ENCODE assay signal across 8 cellular contexts in the genomic region with DNA sequence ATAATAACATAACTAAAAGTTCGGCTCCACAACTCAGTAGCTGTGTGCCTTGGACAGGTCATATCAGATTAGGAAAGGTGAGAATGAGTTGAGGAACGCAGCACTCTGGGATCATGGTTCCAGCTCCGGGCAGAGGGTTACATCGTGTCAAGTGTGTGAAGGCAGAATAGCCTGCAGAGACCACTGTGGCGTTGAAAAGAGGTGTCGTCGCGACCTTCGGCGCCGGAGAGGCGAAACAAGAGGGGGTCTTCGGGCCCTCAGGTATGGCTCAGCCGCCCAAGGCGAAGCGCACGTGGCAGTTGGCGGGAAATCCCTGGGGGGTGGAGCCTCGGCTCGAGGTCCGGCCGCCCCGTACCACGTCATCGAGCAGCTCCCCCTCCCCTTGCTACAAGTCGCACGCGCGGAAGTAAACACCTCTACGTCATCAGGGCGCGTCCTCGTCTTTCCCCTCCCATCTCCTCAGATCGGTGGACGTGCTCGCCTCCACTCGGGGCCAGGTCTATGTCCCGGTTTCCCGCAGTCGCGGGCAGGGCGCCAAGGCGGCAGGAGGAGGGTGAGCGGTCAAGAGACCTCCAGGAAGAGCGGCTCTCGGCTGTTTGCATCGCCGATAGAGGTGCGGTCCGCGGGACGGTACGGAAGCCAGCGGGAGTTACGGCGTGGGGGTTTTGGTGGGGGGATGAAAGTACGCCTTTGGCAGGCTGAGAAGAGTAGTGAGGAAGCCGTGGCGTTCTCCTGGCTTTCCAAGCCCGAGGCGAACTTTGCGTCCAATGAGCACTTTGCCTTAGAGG. TPM values are rescaled to one million over a fixed set of nuclear protein-coding genes. Genes with fewer than 3 reads are reported as not detected.
DNase-seq lines count a peak whose midpoint lies in the region; ATAC-seq, FAIRE-seq and TF ChIP-seq lines count a peak whose summit lies in the region.

DHX40 (plus strand) TSS at position 440 of the 788 bp plus-strand sequence; CDS start at position 502, 62 bp downstream.

- peak within 1 kb of the TSS; percentile 95 for H3K4me2 ChIP-seq in OCI-LY3 (ENCODE audit: low read length)
- peak within 1 kb of the TSS; percentile 83 for H3K4me2 ChIP-seq in endothelial cell of umbilical vein (ENCODE audit: insufficient read depth, low read length)

- dilution Hi-C loops in endothelial cell of umbilical vein (cut with MboI; ENCODE audit: extremely low pct_ligation_motif_present, low sequenced_read_pairs): no loop called here

- peak; percentile 20 for TF ChIP-seq POLR2A in endothelial cell of umbilical vein (IDR thresholded peaks at IDR 0.05; ENCODE audit: low read depth, low read length)

- FAIRE-seq in endothelial cell of umbilical vein (lab: Jason Lieb, UNC): peak; percentile 81

- H3K36me3 ChIP-seq in OCI-LY3 (replicated peaks; ENCODE audit: low read depth, low read length): peaks cover under 1% of the 10 kb centered on the region
- peaks cover 0 to under 1% of the 10 kb centered on the region in 2 experiments for H3K36me3 ChIP-seq in endothelial cell of umbilical vein (ENCODE audit: control insufficient read depth in 2 of 2, extremely low read depth in 1 of 2, insufficient read depth in 2 of 2, low read length in 2 of 2)

- H3K9me3 ChIP-seq in OCI-LY3 (ENCODE audit: insufficient read depth, low read length) (peaks cover 5% of the 10 kb centered on the region; the same call in 1 of the 2 replicates), endothelial cell of umbilical vein (replicated peaks; ENCODE audit: control insufficient read depth, insufficient read depth, low read length) (no peaks in the 10 kb centered on the region)

- H2AFZ ChIP-seq in OCI-LY3 (ENCODE audit: low read depth, low read length): peak within 1 kb of the TSS; percentile 99
- H2AFZ ChIP-seq in endothelial cell of umbilical vein (ENCODE audit: low read depth, low read length): peak within 1 kb of the TSS; percentile 92

- peak within 1 kb of the TSS; percentile 98 for H3K4me3 ChIP-seq in OCI-LY3 (ENCODE audit: low read length)
- H3K4me3 ChIP-seq in endothelial cell of umbilical vein (replicated peaks in 1 of 3; ENCODE audit: insufficient read depth in 1 of 3, low read depth in 1 of 3, low read length in 3 of 3): peak within 1 kb of the TSS; percentile 51 to 95 (median 77)

- intact Hi-C loops in endothelial cell of umbilical vein (cut with micrococcal nuclease): loop anchor here (10.0 kb wide), 2 partner anchors 121 to 341 kb away; partner anchors contain the start of gene GDPD1

- TSS peak; percentile 49 for BruUV-seq in endothelial cell of umbilical vein (replicated peaks; lab: Mats Ljungman, UMichigan)

- TF ChIP-seq CTCF in OCI-LY3 (IDR thresholded peaks at IDR 0.05; ENCODE audit: low read depth, low read length) (no peak), endothelial cell of umbilical vein (IDR thresholded peaks at IDR 0.05; ENCODE audit: extremely low read depth in 1 of 2, insufficient read depth in 1 of 2, low read depth in 1 of 2, low read length in 2 of 2) (no peak)

- H4K20me1 ChIP-seq in OCI-LY3 (ENCODE audit: insufficient read depth, low read length) (no peaks in the 10 kb centered on the region), endothelial cell of umbilical vein (replicated peaks; ENCODE audit: control insufficient read depth, extremely low read depth, insufficient read depth, low read length) (no peaks in the 10 kb centered on the region)

- CTCF ChIA-PET in endothelial cell of umbilical vein (lab: Charles Lee): interaction anchor here (0.7 to 1.3 kb wide), 3 partner anchors 54 to 235 kb away, joined by 3 read pairs; partner anchors contain the start of gene CLTC

- H3K79me2 ChIP-seq in OCI-LY3 (ENCODE audit: low read length) (peaks cover 15% of the 10 kb centered on the region), endothelial cell of umbilical vein (ENCODE audit: control insufficient read depth, insufficient read depth, low read length) (peaks cover 2% of the 10 kb centered on the region)

- no peaks in the 10 kb centered on the region for H3K9me1 ChIP-seq in endothelial cell of umbilical vein (replicated peaks; ENCODE audit: control insufficient read depth, extremely low read depth, insufficient read depth, low read length)

- no peaks in the 10 kb centered on the region for H3K27me3 ChIP-seq in OCI-LY3 (ENCODE audit: low read depth, low read length)
- H3K27me3 ChIP-seq in endothelial cell of umbilical vein (ENCODE audit: control insufficient read depth in 2 of 2, insufficient read depth in 2 of 2, low read length in 2 of 2): no peaks in the 10 kb centered on the region

- H3K9ac ChIP-seq in OCI-LY3 (ENCODE audit: low read length): peak within 1 kb of the TSS; percentile 83
- peak within 1 kb of the TSS; percentile 69 for H3K9ac ChIP-seq in endothelial cell of umbilical vein (replicated peaks; ENCODE audit: extremely low read depth, insufficient read depth, low read length)

- H3K27ac ChIP-seq in OCI-LY3 (ENCODE audit: low read length) (peak within 1 kb of the TSS; percentile 36), endothelial cell of umbilical vein (ENCODE audit: insufficient read depth, low read depth, low read length) (peak within 1 kb of the TSS; percentile 53)

- ATAC-seq in GM21390 (IDR thresholded peaks at IDR 0.05; ENCODE audit: unreplicated experiment): peak; percentile 82

- H3K4me1 ChIP-seq in OCI-LY3 (ENCODE audit: low read length) (peaks cover 16% of the 10 kb centered on the region), endothelial cell of umbilical vein (ENCODE audit: control insufficient read depth, extremely low read depth, insufficient read depth, low read length) (peaks cover 7% of the 10 kb centered on the region)

- peak; percentile 87 for DNase-seq in COLO668 (lab: John Stamatoyannopoulos, UW; ENCODE audit: unreplicated experiment)
- peak; percentile 86 for DNase-seq in HuH-7.5 (ENCODE audit: low spot score)
- peak; percentile 99 for DNase-seq in activated CD8-positive, alpha-beta memory T cell treated with anti-CD3 and anti-CD28 coated beads, Interleukin-2, amount 50 U/mL, for 48 hours
- peak; percentile 92 for DNase-seq in endothelial cell of umbilical vein (ENCODE audit: low read depth, low spot score)
- DNase-seq in midbrain (lab: John Stamatoyannopoulos, UW): peak; percentile 89
- peak; percentile 88 to 90 for DNase-seq in stimulated activated CD8-positive, alpha-beta memory T cell treated with anti-CD3 and anti-CD28 coated beads, Interleukin-15, amount 100 ng/mL, for 48 hours (ENCODE audit: low read depth in 2 of 2)

- POLR2A ChIA-PET in endothelial cell of umbilical vein (lab: Charles Lee): interaction anchor here (0.6 kb wide), 1 partner anchor 976 kb away, joined by 3 read pairs; no protein-coding TSS in a partner anchor

TF ChIP-seq in endothelial cell of umbilical vein, 7 proteins besides CTCF, POLR2A, EP300 and RAD21:
- TF ChIP-seq FOS (IDR thresholded peaks at IDR 0.05; ENCODE audit: borderline replicate concordance, insufficient read depth, low read length) (no peak), EZH2 (IDR thresholded peaks at IDR 0.05; ENCODE audit: borderline replicate concordance, low read depth, low read length, severe bottlenecking) (no peak), GATA2 (IDR thresholded peaks at IDR 0.05; ENCODE audit: insufficient read depth, insufficient read length, low read depth, low read length) (no peak), MAX (IDR thresholded peaks at IDR 0.05; ENCODE audit: insufficient read depth, insufficient read length) (peak; percentile 98), POLR2AphosphoS5 (IDR thresholded peaks at IDR 0.05; ENCODE audit: insufficient read depth, low read depth, low read length) (peak; percentile 57), JUN (IDR thresholded peaks at IDR 0.05; ENCODE audit: borderline replicate concordance, insufficient read depth, insufficient read length, low read depth) (no peak), MYC (IDR thresholded peaks at IDR 0.05; ENCODE audit: low read depth, low read length) (no peak)

RNA-seq across cellular contexts. Expression of gene DHX40, which starts in this region (rescaled TPM):
- 28.6 and 29.7 TPM in 2 replicates for total RNA-seq in endothelial cell of umbilical vein
- 11.6 and 14.0 TPM in 2 replicates for polyA plus RNA-seq in endothelial cell of umbilical vein
- 17.8 and 18.9 TPM in 2 replicates for polyA plus RNA-seq in endothelial cell of umbilical vein (2011; cell fraction: cytosol; rRNA removed)
- 22.3 and 29.6 TPM in 2 replicates for polyA plus RNA-seq in endothelial cell of umbilical vein (2011; cell fraction: nucleus; rRNA removed)
- polyA plus RNA-seq in endothelial cell of umbilical vein (2012): 30.3 and 33.9 TPM in 2 replicates
- 22.1 and 23.1 TPM in 2 replicates for polyA minus RNA-seq in endothelial cell of umbilical vein
- polyA minus RNA-seq in endothelial cell of umbilical vein (2011; cell fraction: cytosol; rRNA and poly(A)+ RNA removed): 36.0 TPM
- 25.9 and 32.8 TPM in 2 replicates for polyA minus RNA-seq in endothelial cell of umbilical vein (2011; cell fraction: nucleus; rRNA and poly(A)+ RNA removed)

Comparison
In these comparisons a context has a peak if more than half of its experiments do, and no peak if none do; other contexts are left out.
1. Peak in every context shown above with its lines: DNase-seq, ATAC-seq, H3K4me3 ChIP-seq and H3K27ac ChIP-seq.